9 cellular contexts compared by ENCODE assay signal in the genomic region with DNA sequence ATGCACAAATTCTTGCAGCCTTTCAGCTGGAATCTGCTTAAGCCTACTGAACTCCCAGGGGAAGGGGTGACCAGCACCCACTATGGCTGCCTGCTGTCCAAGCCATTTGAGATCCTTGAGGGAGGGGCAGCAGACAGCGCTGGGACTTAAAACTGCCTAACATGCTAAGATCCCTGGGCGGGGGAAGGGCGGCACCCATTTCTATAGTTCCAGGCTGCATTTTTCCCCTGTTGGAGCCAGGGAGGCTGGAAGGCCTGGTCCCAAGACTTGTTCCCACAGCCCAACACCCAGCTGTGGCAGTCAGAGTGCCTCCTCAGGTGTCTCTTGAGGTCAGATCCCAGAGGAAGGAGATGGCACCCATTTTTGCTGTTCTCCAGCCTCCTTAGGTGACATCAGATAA.
"Had no signal": no experiment of that assay in that cellular context is flagged by ENCODE, and none has a peak within 500 bp of the region (broad histone marks: within the 10 kb centered on the region; RNA-seq: fewer than 3 reads in every experiment).

No MANE protein-coding gene starts in this region.

- H3K36me3 ChIP-seq: HAP-1 had no signal

- H3K27ac Mint-ChIP-seq: GM23338, H9, HFFc6 had no signal

- H3K4me3 Mint-ChIP-seq: GM23338, H9, HFFc6 had no signal

- H3K4me1 ChIP-seq: HAP-1 had no signal

- H3K9me3 ChIP-seq: HAP-1 had no signal

- H3K4me1 Mint-ChIP-seq: GM23338 had no signal

- ATAC-seq: GM23338, HCT116 had no signal

- H3K27ac ChIP-seq: GM23248 had no signal

- H3K4me3 ChIP-seq: GM23248, GM23338, HAP-1 had no signal

- DNase-seq: GM23248, GOT3, H7, H9, HCEC 1CT, HFFc6 had no signal
